ENCODE assay signal across 9 cellular contexts in the genomic region with DNA sequence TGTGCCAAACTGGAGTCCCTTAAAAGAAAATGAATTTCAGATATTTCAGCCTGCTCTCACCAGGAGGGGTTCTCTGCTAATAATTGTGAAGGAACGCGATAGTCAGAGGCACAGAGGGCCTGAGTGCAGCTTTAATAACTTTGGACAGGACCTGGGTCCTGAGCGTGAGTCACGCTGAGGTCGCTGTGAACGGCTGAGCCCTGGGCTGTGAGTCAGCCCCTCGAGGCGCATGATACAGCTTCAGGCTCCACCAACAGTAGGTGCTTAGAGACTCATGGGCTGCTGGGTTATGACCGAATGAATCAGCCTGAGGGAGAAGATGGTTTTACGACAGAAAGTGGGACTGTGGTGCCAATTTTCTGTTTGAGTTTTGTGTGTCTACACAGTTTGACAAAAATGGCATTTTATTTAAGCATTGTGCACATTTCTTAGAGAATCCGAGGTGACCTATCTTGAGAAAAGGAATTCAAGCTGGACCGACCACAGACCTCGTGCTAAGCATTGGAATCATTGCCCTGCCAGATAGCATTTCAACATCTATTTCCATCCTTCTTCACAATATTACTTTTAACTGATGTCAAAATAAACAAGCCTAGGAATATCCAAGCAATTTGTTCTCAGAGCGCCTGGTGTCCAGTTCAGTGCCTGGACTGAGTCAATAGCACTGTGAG.
DNase-seq lines count a peak whose midpoint lies in the region; ATAC-seq and TF ChIP-seq lines count a peak whose summit lies in the region.
"Had no signal": no experiment of that assay in that cellular context is flagged by ENCODE, and none has a peak within 500 bp of the region (broad histone marks: within the 10 kb centered on the region; RNA-seq: fewer than 3 reads in every experiment).

No MANE protein-coding gene starts in this region.

- TF ChIP-seq CTCF in foreskin keratinocyte (conservative IDR thresholded peaks at IDR 0.05) (no peak), psoas muscle (IDR thresholded peaks at IDR 0.05) (no peak)

- intact Hi-C loops in psoas muscle (cut with DNase I) = no loop called here

- H3K4me3 ChIP-seq in SJCRH30 (no peak overlapping the region), psoas muscle (no peak overlapping the region)

- H3K36me3 Mint-ChIP-seq in activated naive CD4-positive, alpha-beta T cell treated with anti-CD3 and anti-CD28 coated beads, Interleukin-2, amount 10 ng/mL, durations not matched to agents 7 days and 5 days = no peaks in the 10 kb centered on the region
- H3K36me3 Mint-ChIP-seq in effector memory CD8-positive, alpha-beta T cell (ENCODE audit: insufficient read depth) = no peaks in the 10 kb centered on the region
- H3K36me3 Mint-ChIP-seq: brain had no signal

- CTCF ChIA-PET in activated naive CD4-positive, alpha-beta T cell treated with anti-CD3 and anti-CD28 coated beads, Interleukin-2, amount 10 ng/mL, durations not matched to agents 7 days and 5 days (lab: Charles Lee) = no interaction called here

- H3K27me3 ChIP-seq in SJCRH30 (no peaks in the 10 kb centered on the region), foreskin keratinocyte (no peaks in the 10 kb centered on the region), psoas muscle (ENCODE audit: insufficient read depth in 3 of 3, low read length in 2 of 3) (no peaks in the 10 kb centered on the region)

- no peak overlapping the region for H3K4me3 Mint-ChIP-seq in activated naive CD4-positive, alpha-beta T cell treated with anti-CD3 and anti-CD28 coated beads, Interleukin-2, amount 10 ng/mL, durations not matched to agents 7 days and 5 days
- no peak overlapping the region for H3K4me3 Mint-ChIP-seq in effector memory CD8-positive, alpha-beta T cell
- H3K4me3 Mint-ChIP-seq: brain had no signal

- H3K4me1 ChIP-seq in SJCRH30 (peaks cover 42% of the 10 kb centered on the region), foreskin keratinocyte (peaks cover 7% of the 10 kb centered on the region), psoas muscle (no peaks in the 10 kb centered on the region)

- H3K4me1 Mint-ChIP-seq in activated naive CD4-positive, alpha-beta T cell treated with anti-CD3 and anti-CD28 coated beads, Interleukin-2, amount 10 ng/mL, durations not matched to agents 7 days and 5 days = no peaks in the 10 kb centered on the region
- no peaks in the 10 kb centered on the region for H3K4me1 Mint-ChIP-seq in effector memory CD8-positive, alpha-beta T cell (ENCODE audit: low read depth in 2 of 2)

- 50 to 74% (median 61%) methylated on average over 14 of the region's 14 CpGs for WGBS in psoas muscle, 3 donors

- peak; percentile 100 for ATAC-seq in foreskin keratinocyte
- peak; percentile 96 to 99 (median 98) for ATAC-seq in psoas muscle
- ATAC-seq in effector memory CD8-positive, alpha-beta T cell (replicated peaks) = no peak

- no peaks in the 10 kb centered on the region for H3K9me3 Mint-ChIP-seq in activated naive CD4-positive, alpha-beta T cell treated with anti-CD3 and anti-CD28 coated beads, Interleukin-2, amount 10 ng/mL, durations not matched to agents 7 days and 5 days
- H3K9me3 Mint-ChIP-seq in effector memory CD8-positive, alpha-beta T cell = peaks cover 0 to 1% of the 10 kb centered on the region in 2 donors

- H3K27ac ChIP-seq in SJCRH30 (peak overlapping the region; percentile 57), foreskin keratinocyte (no peak overlapping the region), psoas muscle (peak overlapping the region; percentile 36)

- H3K36me3 ChIP-seq in SJCRH30 (no peaks in the 10 kb centered on the region), psoas muscle (ENCODE audit: insufficient read depth in 1 of 2, low read depth in 1 of 2) (no peaks in the 10 kb centered on the region)

- peak; percentile 100 for DNase-seq in EL
- peak; percentile 85 to 87 for DNase-seq in SJCRH30
- peak; percentile 85 to 93 for DNase-seq in foreskin keratinocyte
- peak; percentile 89 to 90 for DNase-seq in psoas muscle
- no peak for DNase-seq in NCI-H1092 (lab: John Stamatoyannopoulos, UW)
- no peak for DNase-seq in activated naive CD4-positive, alpha-beta T cell treated with anti-CD3 and anti-CD28 coated beads, Interleukin-2, amount 10 ng/mL, durations not matched to agents 7 days and 5 days
- DNase-seq in effector memory CD8-positive, alpha-beta T cell = no peak
- no peak for DNase-seq in NCI-H2171 (lab: John Stamatoyannopoulos, UW)

- no peak overlapping the region for H3K27ac Mint-ChIP-seq in activated naive CD4-positive, alpha-beta T cell treated with anti-CD3 and anti-CD28 coated beads, Interleukin-2, amount 10 ng/mL, durations not matched to agents 7 days and 5 days
- no peak overlapping the region for H3K27ac Mint-ChIP-seq in effector memory CD8-positive, alpha-beta T cell

- H3K9me3 ChIP-seq in SJCRH30 (replicated peaks) = no peaks in the 10 kb centered on the region; the same call in 1 of the 2 replicates
- no peaks in the 10 kb centered on the region for H3K9me3 ChIP-seq in psoas muscle

- H3K27me3 Mint-ChIP-seq in activated naive CD4-positive, alpha-beta T cell treated with anti-CD3 and anti-CD28 coated beads, Interleukin-2, amount 10 ng/mL, durations not matched to agents 7 days and 5 days = no peaks in the 10 kb centered on the region
- peaks cover 40 to 55% of the 10 kb centered on the region in 2 donors for H3K27me3 Mint-ChIP-seq in effector memory CD8-positive, alpha-beta T cell

Comparison
In these comparisons a context has a peak if more than half of its experiments do, and no peak if none do; other contexts are left out.
1. DNase-seq: peak in EL (single experiment), SJCRH30 (2 of 2), foreskin keratinocyte (2 of 2) and psoas muscle (2 of 2); none in NCI-H1092 (single experiment), activated naive CD4-positive, alpha-beta T cell treated with anti-CD3 and anti-CD28 coated beads, Interleukin-2, amount 10 ng/mL, durations not matched to agents 7 days and 5 days (single experiment), effector memory CD8-positive, alpha-beta T cell (0 of 3) and NCI-H2171 (single experiment).